ENCODE assay signal across 1 cellular context in genomic region chr6:11309947-11310665, GRCh38.
TF ChIP-seq lines count a peak whose summit lies in the region.

No MANE protein-coding gene starts in this region.

TF ChIP-seq in WTC11, 78 proteins besides CTCF, POLR2A, EP300 and RAD21 (continued from another document):
- TF ChIP-seq ZNF425 (CRISPR knock-in tag; conservative IDR thresholded peaks at IDR 0.05) (no peak), NR2C2 (CRISPR knock-in tag; IDR thresholded peaks at IDR 0.05) (no peak), SMAD4 (CRISPR knock-in tag; IDR thresholded peaks at IDR 0.05) (no peak), ZNF396 (CRISPR knock-in tag; IDR thresholded peaks at IDR 0.05; ENCODE audit: borderline replicate concordance) (no peak), SOX15 (CRISPR knock-in tag; IDR thresholded peaks at IDR 0.05) (no peak)
